Comparison of ENCODE assay signal across 15 cellular contexts in genomic region chr5:178247481-178248456, GRCh38. TPM values are rescaled to one million over a fixed set of nuclear protein-coding genes. Genes with fewer than 3 reads are reported as not detected.
DNase-seq lines count a peak whose midpoint lies in the region; ATAC-seq and TF ChIP-seq lines count a peak whose summit lies in the region.
"Had no signal": no experiment of that assay in that cellular context is flagged by ENCODE, and none has a peak within 500 bp of the region (broad histone marks: within the 10 kb centered on the region; RNA-seq: fewer than 3 reads in every experiment).

No MANE protein-coding gene starts in this region.

- no peaks in the 10 kb centered on the region for H3K36me3 Mint-ChIP-seq in activated CD4-positive, alpha-beta T cell treated with anti-CD3 and anti-CD28 coated beads for 36 hours (ENCODE audit: low read depth)
- H3K36me3 Mint-ChIP-seq in activated B cell treated with CpG ODN at 0.5 μM for 24 hours (ENCODE audit: low read depth) (no peaks in the 10 kb centered on the region), natural killer cell (no peaks in the 10 kb centered on the region)

- no peaks in the 10 kb centered on the region for H3K9me3 Mint-ChIP-seq in activated CD4-positive, alpha-beta T cell treated with anti-CD3 and anti-CD28 coated beads for 36 hours (ENCODE audit: low read depth)
- H3K9me3 Mint-ChIP-seq in activated B cell treated with CpG ODN at 0.5 μM for 24 hours (no peaks in the 10 kb centered on the region), natural killer cell (peaks cover 0 to 3% of the 10 kb centered on the region in 2 donors)

- H3K4me1 Mint-ChIP-seq in activated CD4-positive, alpha-beta T cell treated with anti-CD3 and anti-CD28 coated beads for 36 hours: peaks cover 7% of the 10 kb centered on the region
- peaks cover 17% of the 10 kb centered on the region for H3K4me1 Mint-ChIP-seq in activated B cell treated with CpG ODN at 0.5 μM for 24 hours
- peaks cover 17 to 30% of the 10 kb centered on the region in 2 donors for H3K4me1 Mint-ChIP-seq in natural killer cell

- no peak overlapping the region for H3K4me3 Mint-ChIP-seq in activated CD4-positive, alpha-beta T cell treated with anti-CD3 and anti-CD28 coated beads for 36 hours
- no peak overlapping the region for H3K4me3 Mint-ChIP-seq in activated B cell treated with CpG ODN at 0.5 μM for 24 hours
- H3K4me3 Mint-ChIP-seq in natural killer cell: no peak overlapping the region

- 0 out of 3 replicates have a peak, but pooled peaks have one; percentile 14 for TF ChIP-seq CTCF in GM12872 (IDR thresholded peaks at IDR 0.05; ENCODE audit: insufficient read depth, low read depth, low read length)
- no peak for TF ChIP-seq CTCF in activated B cell treated with CpG ODN at 0.5 μM for 24 hours (IDR thresholded peaks at IDR 0.05)
- no peak for TF ChIP-seq CTCF in natural killer cell (IDR thresholded peaks at IDR 0.05)

- ATAC-seq in activated CD4-positive, alpha-beta T cell treated with anti-CD3 and anti-CD28 coated beads for 36 hours: peak; percentile 65
- ATAC-seq in activated B cell treated with CpG ODN at 0.5 μM for 24 hours (ENCODE audit: low read depth) (peak; percentile 51), natural killer cell (peak; percentile 58 to 65 (median 61)), GM19463 (IDR thresholded peaks at IDR 0.05; ENCODE audit: unreplicated experiment) (no peak)

- DNase-seq in activated CD4-positive, alpha-beta T cell treated with anti-CD3 and anti-CD28 coated beads for 36 hours: peak; percentile 30
- no peak for DNase-seq in activated CD4-positive, alpha-beta T cell treated with anti-CD3 and anti-CD28 coated beads, Interleukin-2, amount 50 U/mL, for 1 hour
- no peak for DNase-seq in activated B cell treated with CpG ODN at 0.5 μM for 24 hours
- no peak for DNase-seq in natural killer cell
- DNase-seq in NCI-H2029 treated with DMSO at 0.1 percent for 48 hours (lab: John Stamatoyannopoulos, UW): no peak
- no peak for DNase-seq in hepatic stellate cell (ENCODE audit: low spot score)
- DNase-seq: amniotic stem cell, cerebellar nuclear complex, NCI-H1436, NCI-H526, Peyer's patch, stomach, SW 1271 had no signal

- H3K27ac Mint-ChIP-seq in activated CD4-positive, alpha-beta T cell treated with anti-CD3 and anti-CD28 coated beads for 36 hours: no peak overlapping the region
- H3K27ac Mint-ChIP-seq in activated B cell treated with CpG ODN at 0.5 μM for 24 hours (no peak overlapping the region), natural killer cell (peak overlapping the region in 1 of 2 donors; percentile 51)

- intact Hi-C loops in activated CD4-positive, alpha-beta T cell treated with anti-CD3 and anti-CD28 coated beads for 36 hours (cut with DNase I, micrococcal nuclease): no loop called here
- intact Hi-C loops in activated B cell treated with CpG ODN at 0.5 μM for 24 hours (cut with micrococcal nuclease) (no loop called here), natural killer cell (cut with micrococcal nuclease) (no loop called here)

- POLR2A ChIA-PET in activated CD4-positive, alpha-beta T cell treated with anti-CD3 and anti-CD28 coated beads for 36 hours (lab: Charles Lee): no interaction called here
- POLR2A ChIA-PET in activated B cell treated with CpG ODN at 0.5 μM for 24 hours (lab: Charles Lee): no interaction called here

- H3K27me3 Mint-ChIP-seq in activated CD4-positive, alpha-beta T cell treated with anti-CD3 and anti-CD28 coated beads for 36 hours: no peaks in the 10 kb centered on the region
- H3K27me3 Mint-ChIP-seq in activated B cell treated with CpG ODN at 0.5 μM for 24 hours (no peaks in the 10 kb centered on the region), natural killer cell (ENCODE audit: low read depth in 2 of 2) (peaks cover 0 to 3% of the 10 kb centered on the region in 2 donors)

- CTCF ChIA-PET in activated CD4-positive, alpha-beta T cell treated with anti-CD3 and anti-CD28 coated beads for 36 hours (lab: Charles Lee): no interaction called here
- CTCF ChIA-PET in activated B cell treated with CpG ODN at 0.5 μM for 24 hours (lab: Charles Lee): no interaction called here

RNA-seq across cellular contexts. Expression of gene PHYKPL, which starts 15.2 kb away (rescaled TPM):
- total RNA-seq in activated CD4-positive, alpha-beta T cell treated with anti-CD3 and anti-CD28 coated beads for 36 hours: 10 to 100 TPM; 67.2 to 68.4 TPM
- total RNA-seq in activated B cell treated with CpG ODN at 0.5 μM for 24 hours (176 and 205 TPM in 2 replicates), natural killer cell (100 to 1,000 TPM; 111 to 134 (median 131) TPM)

RNA-seq across cellular contexts. Expression of gene HNRNPAB, which starts 43.4 kb away (rescaled TPM):
- 100 to 1,000 TPM; 258 to 336 TPM for total RNA-seq in activated CD4-positive, alpha-beta T cell treated with anti-CD3 and anti-CD28 coated beads for 36 hours
- total RNA-seq in activated B cell treated with CpG ODN at 0.5 μM for 24 hours (118 and 120 TPM in 2 replicates), natural killer cell (10 to 100 TPM; 77.6 to 98.4 (median 88.4) TPM)
